1 cellular context compared by ENCODE assay signal in genomic region chr14:80387563-80387981, GRCh38.
TF ChIP-seq lines count a peak whose summit lies in the region.

No MANE protein-coding gene starts in this region.

TF ChIP-seq in IMR-90, 13 proteins besides CTCF, POLR2A, EP300 and RAD21 (continued from another document):
- TF ChIP-seq RFX5 (IDR thresholded peaks at IDR 0.05; ENCODE audit: low read depth, low read length) (no peak), MXI1 (IDR thresholded peaks at IDR 0.05; ENCODE audit: borderline replicate concordance, low read depth, low read length) (no peak), USF2 (IDR thresholded peaks at IDR 0.05; ENCODE audit: low read depth, low read length) (no peak), MAZ (IDR thresholded peaks at IDR 0.05; ENCODE audit: borderline replicate concordance, low read depth, low read length) (no peak)
TF ChIP-seq in IMR-90: peak in this region for 0.
